In the genomic region with DNA sequence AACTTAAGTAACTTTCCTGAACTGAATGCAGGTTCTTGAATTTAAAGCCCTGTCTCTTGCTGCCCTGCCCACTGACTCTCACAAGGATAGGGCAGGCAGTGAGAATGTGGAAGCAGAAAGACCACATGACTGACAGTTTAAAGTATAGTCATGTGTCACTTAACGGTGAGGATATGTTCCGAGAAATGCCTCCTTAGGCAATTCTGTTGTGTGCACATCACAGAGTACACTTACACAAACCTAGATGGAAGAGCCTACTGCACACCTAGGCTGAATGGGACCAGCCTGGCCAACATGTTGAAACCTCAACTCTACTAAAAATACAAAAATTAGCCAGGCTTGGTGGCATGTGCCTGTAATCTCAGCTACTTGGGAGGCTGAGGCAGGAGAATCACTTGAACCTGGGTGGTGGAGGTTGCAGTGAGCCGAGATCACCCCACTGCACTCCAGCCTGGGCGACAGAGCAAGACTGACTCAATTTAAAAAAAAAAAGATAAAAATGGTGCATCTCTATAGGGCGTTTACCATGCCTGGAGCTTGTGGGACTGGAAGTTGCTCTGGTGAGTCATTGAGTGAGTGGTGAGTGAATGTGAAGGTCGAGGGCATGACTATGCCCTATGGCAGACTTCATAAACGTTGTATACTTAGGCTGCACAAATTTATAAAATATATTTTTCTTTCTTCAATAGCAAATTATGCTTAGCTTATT, we compare ENCODE assay signal across 1 cellular context.
A peak's percentile ranks its signal among the peaks of the same experiment; 100 is the strongest.
TF ChIP-seq lines count a peak whose summit lies in the region.

No MANE protein-coding gene starts in this region.

TF ChIP-seq in K562, 482 proteins besides CTCF, POLR2A, EP300 and RAD21 (continued from another document and continues in another):
- TF ChIP-seq, protein P1, sequence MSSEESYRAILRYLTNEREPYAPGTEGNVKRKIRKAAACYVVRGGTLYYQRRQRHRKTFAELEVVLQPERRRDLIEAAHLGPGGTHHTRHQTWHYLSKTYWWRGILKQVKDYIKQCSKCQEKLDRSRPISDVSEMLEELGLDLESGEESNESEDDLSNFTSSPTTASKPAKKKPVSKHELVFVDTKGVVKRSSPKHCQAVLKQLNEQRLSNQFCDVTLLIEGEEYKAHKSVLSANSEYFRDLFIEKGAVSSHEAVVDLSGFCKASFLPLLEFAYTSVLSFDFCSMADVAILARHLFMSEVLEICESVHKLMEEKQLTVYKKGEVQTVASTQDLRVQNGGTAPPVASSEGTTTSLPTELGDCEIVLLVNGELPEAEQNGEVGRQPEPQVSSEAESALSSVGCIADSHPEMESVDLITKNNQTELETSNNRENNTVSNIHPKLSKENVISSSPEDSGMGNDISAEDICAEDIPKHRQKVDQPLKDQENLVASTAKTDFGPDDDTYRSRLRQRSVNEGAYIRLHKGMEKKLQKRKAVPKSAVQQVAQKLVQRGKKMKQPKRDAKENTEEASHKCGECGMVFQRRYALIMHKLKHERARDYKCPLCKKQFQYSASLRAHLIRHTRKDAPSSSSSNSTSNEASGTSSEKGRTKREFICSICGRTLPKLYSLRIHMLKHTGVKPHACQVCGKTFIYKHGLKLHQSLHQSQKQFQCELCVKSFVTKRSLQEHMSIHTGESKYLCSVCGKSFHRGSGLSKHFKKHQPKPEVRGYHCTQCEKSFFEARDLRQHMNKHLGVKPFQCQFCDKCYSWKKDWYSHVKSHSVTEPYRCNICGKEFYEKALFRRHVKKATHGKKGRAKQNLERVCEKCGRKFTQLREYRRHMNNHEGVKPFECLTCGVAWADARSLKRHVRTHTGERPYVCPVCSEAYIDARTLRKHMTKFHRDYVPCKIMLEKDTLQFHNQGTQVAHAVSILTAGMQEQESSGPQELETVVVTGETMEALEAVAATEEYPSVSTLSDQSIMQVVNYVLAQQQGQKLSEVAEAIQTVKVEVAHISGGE (CRISPR knock-in tag; IDR thresholded peaks at IDR 0.05) = 0 out of 6 replicates have a peak, but pooled peaks of 1 of the 3 experiments have one; percentile 41
- peak; percentile 91 for TF ChIP-seq FOSL1 (tag; conservative IDR thresholded peaks at IDR 0.05)
- TF ChIP-seq HDAC1 (IDR thresholded peaks at IDR 0.05) = 0 out of 4 replicates have a peak, but pooled peaks of 1 of the 2 experiments have one; percentile 15
- peak; percentile 27; the same call in 1 of the 2 replicates for TF ChIP-seq EP400 (IDR thresholded peaks at IDR 0.05)
- TF ChIP-seq, protein P2, sequence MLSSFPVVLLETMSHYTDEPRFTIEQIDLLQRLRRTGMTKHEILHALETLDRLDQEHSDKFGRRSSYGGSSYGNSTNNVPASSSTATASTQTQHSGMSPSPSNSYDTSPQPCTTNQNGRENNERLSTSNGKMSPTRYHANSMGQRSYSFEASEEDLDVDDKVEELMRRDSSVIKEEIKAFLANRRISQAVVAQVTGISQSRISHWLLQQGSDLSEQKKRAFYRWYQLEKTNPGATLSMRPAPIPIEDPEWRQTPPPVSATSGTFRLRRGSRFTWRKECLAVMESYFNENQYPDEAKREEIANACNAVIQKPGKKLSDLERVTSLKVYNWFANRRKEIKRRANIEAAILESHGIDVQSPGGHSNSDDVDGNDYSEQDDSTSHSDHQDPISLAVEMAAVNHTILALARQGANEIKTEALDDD (IDR thresholded peaks at IDR 0.05) = 0 out of 2 replicates have a peak, but pooled peaks have one; percentile 11
- TF ChIP-seq POLR2AphosphoS2 (IDR thresholded peaks at IDR 0.05; ENCODE audit: low read length) = no peak
- TF ChIP-seq BRD4 (IDR thresholded peaks at IDR 0.05) = no peak
- 0 out of 2 replicates have a peak, but pooled peaks have one; percentile 21 for TF ChIP-seq NFE2 (IDR thresholded peaks at IDR 0.05; ENCODE audit: low read depth)
- TF ChIP-seq, protein P3, sequence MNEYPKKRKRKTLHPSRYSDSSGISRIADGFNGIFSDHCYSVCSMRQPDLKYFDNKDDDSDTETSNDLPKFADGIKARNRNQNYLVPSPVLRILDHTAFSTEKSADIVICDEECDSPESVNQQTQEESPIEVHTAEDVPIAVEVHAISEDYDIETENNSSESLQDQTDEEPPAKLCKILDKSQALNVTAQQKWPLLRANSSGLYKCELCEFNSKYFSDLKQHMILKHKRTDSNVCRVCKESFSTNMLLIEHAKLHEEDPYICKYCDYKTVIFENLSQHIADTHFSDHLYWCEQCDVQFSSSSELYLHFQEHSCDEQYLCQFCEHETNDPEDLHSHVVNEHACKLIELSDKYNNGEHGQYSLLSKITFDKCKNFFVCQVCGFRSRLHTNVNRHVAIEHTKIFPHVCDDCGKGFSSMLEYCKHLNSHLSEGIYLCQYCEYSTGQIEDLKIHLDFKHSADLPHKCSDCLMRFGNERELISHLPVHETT (CRISPR knock-in tag; conservative IDR thresholded peaks at IDR 0.05 in 1 of 2, IDR thresholded peaks at IDR 0.05 in 1 of 2) = peak in 1 of 2 experiments; percentile 51; a peak in 1 of 4 replicates
- TF ChIP-seq, protein P4, sequence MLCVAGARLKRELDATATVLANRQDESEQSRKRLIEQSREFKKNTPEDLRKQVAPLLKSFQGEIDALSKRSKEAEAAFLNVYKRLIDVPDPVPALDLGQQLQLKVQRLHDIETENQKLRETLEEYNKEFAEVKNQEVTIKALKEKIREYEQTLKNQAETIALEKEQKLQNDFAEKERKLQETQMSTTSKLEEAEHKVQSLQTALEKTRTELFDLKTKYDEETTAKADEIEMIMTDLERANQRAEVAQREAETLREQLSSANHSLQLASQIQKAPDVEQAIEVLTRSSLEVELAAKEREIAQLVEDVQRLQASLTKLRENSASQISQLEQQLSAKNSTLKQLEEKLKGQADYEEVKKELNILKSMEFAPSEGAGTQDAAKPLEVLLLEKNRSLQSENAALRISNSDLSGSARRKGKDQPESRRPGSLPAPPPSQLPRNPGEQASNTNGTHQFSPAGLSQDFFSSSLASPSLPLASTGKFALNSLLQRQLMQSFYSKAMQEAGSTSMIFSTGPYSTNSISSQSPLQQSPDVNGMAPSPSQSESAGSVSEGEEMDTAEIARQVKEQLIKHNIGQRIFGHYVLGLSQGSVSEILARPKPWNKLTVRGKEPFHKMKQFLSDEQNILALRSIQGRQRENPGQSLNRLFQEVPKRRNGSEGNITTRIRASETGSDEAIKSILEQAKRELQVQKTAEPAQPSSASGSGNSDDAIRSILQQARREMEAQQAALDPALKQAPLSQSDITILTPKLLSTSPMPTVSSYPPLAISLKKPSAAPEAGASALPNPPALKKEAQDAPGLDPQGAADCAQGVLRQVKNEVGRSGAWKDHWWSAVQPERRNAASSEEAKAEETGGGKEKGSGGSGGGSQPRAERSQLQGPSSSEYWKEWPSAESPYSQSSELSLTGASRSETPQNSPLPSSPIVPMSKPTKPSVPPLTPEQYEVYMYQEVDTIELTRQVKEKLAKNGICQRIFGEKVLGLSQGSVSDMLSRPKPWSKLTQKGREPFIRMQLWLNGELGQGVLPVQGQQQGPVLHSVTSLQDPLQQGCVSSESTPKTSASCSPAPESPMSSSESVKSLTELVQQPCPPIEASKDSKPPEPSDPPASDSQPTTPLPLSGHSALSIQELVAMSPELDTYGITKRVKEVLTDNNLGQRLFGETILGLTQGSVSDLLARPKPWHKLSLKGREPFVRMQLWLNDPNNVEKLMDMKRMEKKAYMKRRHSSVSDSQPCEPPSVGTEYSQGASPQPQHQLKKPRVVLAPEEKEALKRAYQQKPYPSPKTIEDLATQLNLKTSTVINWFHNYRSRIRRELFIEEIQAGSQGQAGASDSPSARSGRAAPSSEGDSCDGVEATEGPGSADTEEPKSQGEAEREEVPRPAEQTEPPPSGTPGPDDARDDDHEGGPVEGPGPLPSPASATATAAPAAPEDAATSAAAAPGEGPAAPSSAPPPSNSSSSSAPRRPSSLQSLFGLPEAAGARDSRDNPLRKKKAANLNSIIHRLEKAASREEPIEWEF (CRISPR knock-in tag; IDR thresholded peaks at IDR 0.05) = 0 out of 2 replicates have a peak, but pooled peaks have one; percentile 28
- TF ChIP-seq NEUROD1 (IDR thresholded peaks at IDR 0.05; ENCODE audit: borderline replicate concordance, low read depth, low read length, partially characterized antibody) = no peak
- TF ChIP-seq, protein P5, sequence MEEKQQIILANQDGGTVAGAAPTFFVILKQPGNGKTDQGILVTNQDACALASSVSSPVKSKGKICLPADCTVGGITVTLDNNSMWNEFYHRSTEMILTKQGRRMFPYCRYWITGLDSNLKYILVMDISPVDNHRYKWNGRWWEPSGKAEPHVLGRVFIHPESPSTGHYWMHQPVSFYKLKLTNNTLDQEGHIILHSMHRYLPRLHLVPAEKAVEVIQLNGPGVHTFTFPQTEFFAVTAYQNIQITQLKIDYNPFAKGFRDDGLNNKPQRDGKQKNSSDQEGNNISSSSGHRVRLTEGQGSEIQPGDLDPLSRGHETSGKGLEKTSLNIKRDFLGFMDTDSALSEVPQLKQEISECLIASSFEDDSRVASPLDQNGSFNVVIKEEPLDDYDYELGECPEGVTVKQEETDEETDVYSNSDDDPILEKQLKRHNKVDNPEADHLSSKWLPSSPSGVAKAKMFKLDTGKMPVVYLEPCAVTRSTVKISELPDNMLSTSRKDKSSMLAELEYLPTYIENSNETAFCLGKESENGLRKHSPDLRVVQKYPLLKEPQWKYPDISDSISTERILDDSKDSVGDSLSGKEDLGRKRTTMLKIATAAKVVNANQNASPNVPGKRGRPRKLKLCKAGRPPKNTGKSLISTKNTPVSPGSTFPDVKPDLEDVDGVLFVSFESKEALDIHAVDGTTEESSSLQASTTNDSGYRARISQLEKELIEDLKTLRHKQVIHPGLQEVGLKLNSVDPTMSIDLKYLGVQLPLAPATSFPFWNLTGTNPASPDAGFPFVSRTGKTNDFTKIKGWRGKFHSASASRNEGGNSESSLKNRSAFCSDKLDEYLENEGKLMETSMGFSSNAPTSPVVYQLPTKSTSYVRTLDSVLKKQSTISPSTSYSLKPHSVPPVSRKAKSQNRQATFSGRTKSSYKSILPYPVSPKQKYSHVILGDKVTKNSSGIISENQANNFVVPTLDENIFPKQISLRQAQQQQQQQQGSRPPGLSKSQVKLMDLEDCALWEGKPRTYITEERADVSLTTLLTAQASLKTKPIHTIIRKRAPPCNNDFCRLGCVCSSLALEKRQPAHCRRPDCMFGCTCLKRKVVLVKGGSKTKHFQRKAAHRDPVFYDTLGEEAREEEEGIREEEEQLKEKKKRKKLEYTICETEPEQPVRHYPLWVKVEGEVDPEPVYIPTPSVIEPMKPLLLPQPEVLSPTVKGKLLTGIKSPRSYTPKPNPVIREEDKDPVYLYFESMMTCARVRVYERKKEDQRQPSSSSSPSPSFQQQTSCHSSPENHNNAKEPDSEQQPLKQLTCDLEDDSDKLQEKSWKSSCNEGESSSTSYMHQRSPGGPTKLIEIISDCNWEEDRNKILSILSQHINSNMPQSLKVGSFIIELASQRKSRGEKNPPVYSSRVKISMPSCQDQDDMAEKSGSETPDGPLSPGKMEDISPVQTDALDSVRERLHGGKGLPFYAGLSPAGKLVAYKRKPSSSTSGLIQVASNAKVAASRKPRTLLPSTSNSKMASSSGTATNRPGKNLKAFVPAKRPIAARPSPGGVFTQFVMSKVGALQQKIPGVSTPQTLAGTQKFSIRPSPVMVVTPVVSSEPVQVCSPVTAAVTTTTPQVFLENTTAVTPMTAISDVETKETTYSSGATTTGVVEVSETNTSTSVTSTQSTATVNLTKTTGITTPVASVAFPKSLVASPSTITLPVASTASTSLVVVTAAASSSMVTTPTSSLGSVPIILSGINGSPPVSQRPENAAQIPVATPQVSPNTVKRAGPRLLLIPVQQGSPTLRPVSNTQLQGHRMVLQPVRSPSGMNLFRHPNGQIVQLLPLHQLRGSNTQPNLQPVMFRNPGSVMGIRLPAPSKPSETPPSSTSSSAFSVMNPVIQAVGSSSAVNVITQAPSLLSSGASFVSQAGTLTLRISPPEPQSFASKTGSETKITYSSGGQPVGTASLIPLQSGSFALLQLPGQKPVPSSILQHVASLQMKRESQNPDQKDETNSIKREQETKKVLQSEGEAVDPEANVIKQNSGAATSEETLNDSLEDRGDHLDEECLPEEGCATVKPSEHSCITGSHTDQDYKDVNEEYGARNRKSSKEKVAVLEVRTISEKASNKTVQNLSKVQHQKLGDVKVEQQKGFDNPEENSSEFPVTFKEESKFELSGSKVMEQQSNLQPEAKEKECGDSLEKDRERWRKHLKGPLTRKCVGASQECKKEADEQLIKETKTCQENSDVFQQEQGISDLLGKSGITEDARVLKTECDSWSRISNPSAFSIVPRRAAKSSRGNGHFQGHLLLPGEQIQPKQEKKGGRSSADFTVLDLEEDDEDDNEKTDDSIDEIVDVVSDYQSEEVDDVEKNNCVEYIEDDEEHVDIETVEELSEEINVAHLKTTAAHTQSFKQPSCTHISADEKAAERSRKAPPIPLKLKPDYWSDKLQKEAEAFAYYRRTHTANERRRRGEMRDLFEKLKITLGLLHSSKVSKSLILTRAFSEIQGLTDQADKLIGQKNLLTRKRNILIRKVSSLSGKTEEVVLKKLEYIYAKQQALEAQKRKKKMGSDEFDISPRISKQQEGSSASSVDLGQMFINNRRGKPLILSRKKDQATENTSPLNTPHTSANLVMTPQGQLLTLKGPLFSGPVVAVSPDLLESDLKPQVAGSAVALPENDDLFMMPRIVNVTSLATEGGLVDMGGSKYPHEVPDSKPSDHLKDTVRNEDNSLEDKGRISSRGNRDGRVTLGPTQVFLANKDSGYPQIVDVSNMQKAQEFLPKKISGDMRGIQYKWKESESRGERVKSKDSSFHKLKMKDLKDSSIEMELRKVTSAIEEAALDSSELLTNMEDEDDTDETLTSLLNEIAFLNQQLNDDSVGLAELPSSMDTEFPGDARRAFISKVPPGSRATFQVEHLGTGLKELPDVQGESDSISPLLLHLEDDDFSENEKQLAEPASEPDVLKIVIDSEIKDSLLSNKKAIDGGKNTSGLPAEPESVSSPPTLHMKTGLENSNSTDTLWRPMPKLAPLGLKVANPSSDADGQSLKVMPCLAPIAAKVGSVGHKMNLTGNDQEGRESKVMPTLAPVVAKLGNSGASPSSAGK (IDR thresholded peaks at IDR 0.05) = peak; percentile 63
- TF ChIP-seq CEBPB (tag; IDR thresholded peaks at IDR 0.05) = peak; percentile 78
- no peak for TF ChIP-seq BDP1 (IDR thresholded peaks at IDR 0.05; ENCODE audit: insufficient read depth, insufficient read length)
- TF ChIP-seq CC2D1A (IDR thresholded peaks at IDR 0.05) = no peak
- TF ChIP-seq EHMT2 (IDR thresholded peaks at IDR 0.05) = peak; percentile 78
- 0 out of 2 replicates have a peak, but pooled peaks have one; percentile 13 for TF ChIP-seq CREM (IDR thresholded peaks at IDR 0.05; ENCODE audit: low read depth)
- TF ChIP-seq, protein P6, sequence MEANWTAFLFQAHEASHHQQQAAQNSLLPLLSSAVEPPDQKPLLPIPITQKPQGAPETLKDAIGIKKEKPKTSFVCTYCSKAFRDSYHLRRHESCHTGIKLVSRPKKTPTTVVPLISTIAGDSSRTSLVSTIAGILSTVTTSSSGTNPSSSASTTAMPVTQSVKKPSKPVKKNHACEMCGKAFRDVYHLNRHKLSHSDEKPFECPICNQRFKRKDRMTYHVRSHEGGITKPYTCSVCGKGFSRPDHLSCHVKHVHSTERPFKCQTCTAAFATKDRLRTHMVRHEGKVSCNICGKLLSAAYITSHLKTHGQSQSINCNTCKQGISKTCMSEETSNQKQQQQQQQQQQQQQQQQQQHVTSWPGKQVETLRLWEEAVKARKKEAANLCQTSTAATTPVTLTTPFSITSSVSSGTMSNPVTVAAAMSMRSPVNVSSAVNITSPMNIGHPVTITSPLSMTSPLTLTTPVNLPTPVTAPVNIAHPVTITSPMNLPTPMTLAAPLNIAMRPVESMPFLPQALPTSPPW (CRISPR knock-in tag; IDR thresholded peaks at IDR 0.05) = peak; percentile 25; the same call in 1 of the 2 replicates
- TF ChIP-seq ZNF766 (CRISPR knock-in tag; conservative IDR thresholded peaks at IDR 0.05) = 0 out of 2 replicates have a peak, but pooled peaks have one; percentile 25
- TF ChIP-seq JUND (IDR thresholded peaks at IDR 0.05; ENCODE audit: borderline replicate concordance, low read depth, low read length) = peak; percentile 86
- peak; percentile 78 for TF ChIP-seq JUND (tag; IDR thresholded peaks at IDR 0.05; ENCODE audit: borderline replicate concordance, low read depth, low read length)
- TF ChIP-seq ZNF79 (CRISPR knock-in tag; IDR thresholded peaks at IDR 0.05; ENCODE audit: low read depth) = 0 out of 2 replicates have a peak, but pooled peaks have one; percentile 5
- TF ChIP-seq MEIS2 (IDR thresholded peaks at IDR 0.05; ENCODE audit: partially characterized antibody) = peak; percentile 53
- TF ChIP-seq ZNF589 (CRISPR knock-in tag; IDR thresholded peaks at IDR 0.05; ENCODE audit: low read depth) = peak; percentile 49; the same call in 1 of the 2 replicates
